In the genomic region with DNA sequence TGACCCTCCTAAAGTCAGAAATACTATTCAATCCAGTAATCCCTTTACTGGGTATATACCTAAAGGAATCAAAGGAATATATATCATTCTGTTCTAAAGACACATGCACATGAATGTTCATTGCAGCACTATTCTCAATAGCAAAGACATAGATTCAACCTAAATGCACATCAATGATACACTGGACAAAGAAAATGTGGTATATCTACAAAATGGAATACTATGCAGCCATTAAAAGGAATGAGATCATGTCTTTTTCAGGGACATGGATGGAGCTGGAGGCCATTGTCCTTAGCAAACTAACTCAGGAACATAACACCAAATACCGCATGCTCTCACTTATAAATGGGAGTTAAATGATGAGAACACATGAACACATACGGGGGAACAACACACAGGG, we compare ENCODE assay signal across 26 cellular contexts.
"Had no signal": no experiment of that assay in that cellular context is flagged by ENCODE, and none has a peak within 500 bp of the region (broad histone marks: within the 10 kb centered on the region; RNA-seq: fewer than 3 reads in every experiment).

No MANE protein-coding gene starts in this region.

- H3K4me1 ChIP-seq: colonic mucosa, esophagus squamous epithelium, gastrocnemius medialis, heart right ventricle, left lung, lower lobe of right lung had no signal

- ATAC-seq: effector memory CD8-positive, alpha-beta T cell; esophagus mucosa; gastrocnemius medialis; heart right ventricle; left cardiac atrium; left lung; left ventricle myocardium superior; lower lobe of right lung; mucosa of descending colon had no signal

- H3K36me3 ChIP-seq: colonic mucosa, esophagus squamous epithelium, gastrocnemius medialis, heart right ventricle, left lung, lower lobe of right lung had no signal

- H3K9me3 ChIP-seq: colonic mucosa, gastrocnemius medialis, lower lobe of right lung had no signal

- FAIRE-seq: endometrium, islet of Langerhans, keratinocyte had no signal

- H3K27me3 ChIP-seq: colonic mucosa, esophagus squamous epithelium, gastrocnemius medialis, heart right ventricle, left lung had no signal

- H3K27ac ChIP-seq: colonic mucosa, epithelial cell of prostate, esophagus squamous epithelium, gastrocnemius medialis, heart right ventricle, left lung, lower lobe of right lung had no signal

- H3K4me3 ChIP-seq: colonic mucosa, esophagus squamous epithelium, gastrocnemius medialis, heart right ventricle, left lung, lower lobe of right lung, mucosa of descending colon had no signal

- DNase-seq: colonic mucosa; cortex of kidney; effector CD8-positive, alpha-beta T cell; effector memory CD8-positive, alpha-beta T cell; endodermal cell; erythroblast; esophagus squamous epithelium; foreskin fibroblast; foreskin melanocyte; gastrocnemius medialis; glutamatergic neuron; head of caudate nucleus; heart right ventricle; hippocampal formation; left cardiac atrium; left lung; left ventricle myocardium superior; lower lobe of right lung; mesenchymal stem cell; mucosa of descending colon; naive B cell had no signal
